8 cellular contexts compared by ENCODE assay signal in the genomic region with DNA sequence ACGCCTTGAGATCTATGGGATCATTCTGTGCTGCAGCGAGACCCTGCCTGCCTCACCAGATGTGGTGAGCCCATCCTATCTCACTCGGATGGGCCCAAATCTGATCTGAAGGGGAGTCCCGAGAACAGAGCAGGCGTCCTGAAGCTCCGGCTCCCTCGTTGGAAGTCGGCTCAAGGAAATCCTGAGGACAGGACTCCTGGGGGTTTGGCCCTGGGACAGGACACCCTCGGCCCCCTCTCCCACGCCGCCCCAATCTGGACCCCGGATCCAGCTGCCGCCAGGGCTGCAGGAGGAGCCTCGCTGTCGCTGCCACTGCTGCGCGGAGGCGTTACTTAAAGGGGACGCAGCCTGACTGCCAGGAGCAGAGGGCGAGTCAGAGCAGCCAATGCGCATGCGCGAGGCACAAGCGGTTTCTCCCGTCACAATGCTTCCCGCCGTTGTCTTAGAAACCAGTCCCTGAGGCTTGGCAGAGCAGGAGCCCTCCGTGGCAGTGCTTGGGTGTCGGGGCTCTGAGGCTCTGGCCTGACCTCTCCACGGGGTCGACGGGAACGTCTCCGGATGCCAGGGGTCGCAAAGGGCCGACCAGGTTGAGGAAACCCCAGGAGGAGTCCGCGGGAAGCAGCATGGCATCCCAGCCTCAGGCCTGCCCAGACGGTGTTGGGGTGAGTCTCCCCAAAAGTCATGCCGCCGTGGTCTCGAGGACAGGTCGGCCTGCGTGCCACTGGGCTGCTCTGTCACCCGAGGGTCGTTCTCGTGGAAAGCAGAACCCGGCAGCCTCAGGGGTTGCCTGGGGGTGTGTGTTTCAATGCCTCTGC.
DNase-seq lines count a peak whose midpoint lies in the region; ATAC-seq lines count a peak whose summit lies in the region.

No MANE protein-coding gene starts in this region.

- DNase-seq in activated gamma-delta T cell treated with Interleukin-2 at 50 U/mL for 16 hours, result peak; percentile 7
- DNase-seq in activated gamma-delta T cell (lab: John Stamatoyannopoulos, UW), result no peak
- DNase-seq in NCI-H82 (lab: John Stamatoyannopoulos, UW), result peak; percentile 90
- peak; percentile 24 for DNase-seq in ecto neural progenitor cell (ENCODE audit: low spot score)
- DNase-seq in stimulated activated CD8-positive, alpha-beta memory T cell treated with anti-CD3 and anti-CD28 coated beads, Interleukin-12 subunit alpha, Interleukin-12 subunit beta, amount 100 ng/mL, for 24 hours (ENCODE audit: extremely low read depth), result peak; percentile 3
- DNase-seq in cerebellar cortex (ENCODE audit: low spot score), result no peak
- DNase-seq in effector CD4-positive, alpha-beta T cell, result no peak

- no peak for ATAC-seq in GM18858 (IDR thresholded peaks at IDR 0.05; ENCODE audit: unreplicated experiment)

Comparison
In these comparisons a context has a peak if more than half of its experiments do, and no peak if none do; other contexts are left out.
1. DNase-seq: peak in activated gamma-delta T cell treated with Interleukin-2 at 50 U/mL for 16 hours (single experiment), NCI-H82 (single experiment), ecto neural progenitor cell (single experiment) and stimulated activated CD8-positive, alpha-beta memory T cell treated with anti-CD3 and anti-CD28 coated beads, Interleukin-12 subunit alpha, Interleukin-12 subunit beta, amount 100 ng/mL, for 24 hours (single experiment); none in activated gamma-delta T cell (single experiment), cerebellar cortex (single experiment) and effector CD4-positive, alpha-beta T cell (single experiment).